Comparison of ENCODE assay signal across 18 cellular contexts in genomic region chr21:43304206-43304605, GRCh38.
"Had no signal": no experiment of that assay in that cellular context is flagged by ENCODE, and none has a peak within 500 bp of the region (broad histone marks: within the 10 kb centered on the region; RNA-seq: fewer than 3 reads in every experiment).

No MANE protein-coding gene starts in this region.

- H3K4me1 ChIP-seq: colonic mucosa had no signal

- FAIRE-seq: islet of Langerhans, small intestine, TTC549 had no signal

- H3K9me3 Mint-ChIP-seq: activated naive CD4-positive, alpha-beta T cell treated with anti-CD3 and anti-CD28 coated beads, Interleukin-2, amount 50 U/mL, for 72 hours; activated T-cell treated with anti-CD3 and anti-CD28 coated beads, Interleukin-2, amount 50 U/mL, for 4 hours; nephron progenitor cell; stimulated activated effector memory CD8-positive, alpha-beta T cell treated with anti-CD3 and anti-CD28 coated beads, Interleukin-12 subunit alpha, Interleukin-12 subunit beta, amount 100 ng/mL, for 72 hours had no signal

- H3K4me3 Mint-ChIP-seq: activated CD8-positive, alpha-beta memory T cell treated with anti-CD3 and anti-CD28 coated beads, Interleukin-2, amount 10 ng/mL, durations not matched to agents 7 days and 5 days; activated T-cell treated with anti-CD3 and anti-CD28 coated beads, Interleukin-2, amount 50 U/mL, for 4 hours; nephron progenitor cell; stimulated activated effector memory CD8-positive, alpha-beta T cell treated with anti-CD3 and anti-CD28 coated beads, Interleukin-12 subunit alpha, Interleukin-12 subunit beta, amount 100 ng/mL, for 72 hours had no signal

- H3K9me3 ChIP-seq: colonic mucosa, esophagus squamous epithelium had no signal

- H3K4me3 ChIP-seq: cardiac muscle cell, colonic mucosa, esophagus squamous epithelium had no signal

- H3K36me3 ChIP-seq: cardiac muscle cell, colonic mucosa, esophagus squamous epithelium had no signal

- H3K27me3 ChIP-seq: cardiac muscle cell, colonic mucosa had no signal

- ATAC-seq: activated CD8-positive, alpha-beta memory T cell treated with anti-CD3 and anti-CD28 coated beads, Interleukin-2, amount 10 ng/mL, durations not matched to agents 7 days and 5 days; activated naive CD4-positive, alpha-beta T cell treated with anti-CD3 and anti-CD28 coated beads, Interleukin-2, amount 50 U/mL, for 72 hours; activated T-cell treated with anti-CD3 and anti-CD28 coated beads, Interleukin-2, amount 50 U/mL, for 4 hours; stimulated activated effector memory CD8-positive, alpha-beta T cell treated with anti-CD3 and anti-CD28 coated beads, Interleukin-12 subunit alpha, Interleukin-12 subunit beta, amount 100 ng/mL, for 72 hours had no signal

- H3K36me3 Mint-ChIP-seq: activated CD8-positive, alpha-beta memory T cell treated with anti-CD3 and anti-CD28 coated beads, Interleukin-2, amount 10 ng/mL, durations not matched to agents 7 days and 5 days; activated naive CD4-positive, alpha-beta T cell treated with anti-CD3 and anti-CD28 coated beads, Interleukin-2, amount 50 U/mL, for 72 hours; stimulated activated effector memory CD8-positive, alpha-beta T cell treated with anti-CD3 and anti-CD28 coated beads, Interleukin-12 subunit alpha, Interleukin-12 subunit beta, amount 100 ng/mL, for 72 hours had no signal

- DNase-seq: activated CD4-positive, alpha-beta T cell treated with anti-CD3 and anti-CD28 coated beads, Interleukin-2, amount 50 U/mL, for 4 hours; activated CD8-positive, alpha-beta memory T cell treated with anti-CD3 and anti-CD28 coated beads, Interleukin-2, amount 10 ng/mL, durations not matched to agents 7 days and 5 days; activated effector memory CD4-positive, alpha-beta T cell treated with anti-CD3 and anti-CD28 coated beads, Interleukin-2, amount 50 U/mL, for 16 hours; activated T-cell treated with anti-CD3 and anti-CD28 coated beads, Interleukin-2, amount 50 U/mL, for 4 hours; anterior cingulate cortex; colonic mucosa; esophagus squamous epithelium; foreskin fibroblast; nephron progenitor cell; small intestine; substantia nigra; T-helper 2 cell; trophoblast cell had no signal

- H3K27ac Mint-ChIP-seq: activated CD8-positive, alpha-beta memory T cell treated with anti-CD3 and anti-CD28 coated beads, Interleukin-2, amount 10 ng/mL, durations not matched to agents 7 days and 5 days; activated naive CD4-positive, alpha-beta T cell treated with anti-CD3 and anti-CD28 coated beads, Interleukin-2, amount 50 U/mL, for 72 hours; nephron progenitor cell; stimulated activated effector memory CD8-positive, alpha-beta T cell treated with anti-CD3 and anti-CD28 coated beads, Interleukin-12 subunit alpha, Interleukin-12 subunit beta, amount 100 ng/mL, for 72 hours had no signal

- H3K27ac ChIP-seq: cardiac muscle cell, colonic mucosa, esophagus squamous epithelium had no signal
